In the genomic region with DNA sequence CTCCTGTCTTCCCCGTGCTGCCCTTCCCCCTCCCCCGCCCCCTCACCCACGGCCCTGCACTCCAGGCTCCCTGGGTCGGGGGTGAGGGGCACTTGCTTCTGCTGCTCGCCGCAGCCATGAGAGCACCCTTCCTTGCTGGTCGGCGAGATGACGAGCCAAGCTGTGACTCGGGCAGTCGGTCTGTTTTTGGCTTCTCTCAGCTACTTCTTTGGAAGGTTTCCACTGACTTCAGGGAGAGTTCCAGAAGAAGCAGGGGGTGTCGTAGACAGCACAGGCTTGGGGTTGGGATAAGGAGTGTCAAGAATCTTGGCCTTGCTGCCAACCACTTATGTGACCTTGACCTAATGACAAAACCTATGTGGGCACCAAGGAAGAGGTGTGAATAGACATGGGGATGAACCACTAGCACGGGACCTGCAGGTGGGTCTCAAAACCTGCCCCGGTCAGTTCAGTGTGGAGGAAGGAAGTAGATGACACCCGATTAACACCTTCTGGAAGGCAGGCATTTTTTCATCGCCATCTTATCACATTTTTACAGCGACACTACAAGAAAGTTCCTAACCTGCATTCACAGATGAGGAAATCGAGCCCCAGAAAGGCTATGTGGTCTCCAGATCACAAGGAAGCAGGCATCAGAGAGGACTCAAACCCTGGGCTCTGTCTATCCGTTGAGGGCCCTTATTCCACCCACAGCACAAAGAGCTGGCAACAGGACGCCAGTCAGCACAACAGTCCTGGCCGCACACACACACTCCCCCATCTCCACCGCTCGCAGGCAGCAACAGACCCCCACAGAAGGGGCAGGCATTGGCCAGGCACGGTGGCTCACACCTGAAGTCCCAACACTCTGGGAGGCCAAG, we compare ENCODE assay signal across 13 cellular contexts.
DNase-seq lines count a peak whose midpoint lies in the region; ATAC-seq, FAIRE-seq and TF ChIP-seq lines count a peak whose summit lies in the region.
"Had no signal": no experiment of that assay in that cellular context is flagged by ENCODE, and none has a peak within 500 bp of the region (broad histone marks: within the 10 kb centered on the region; RNA-seq: fewer than 3 reads in every experiment).

No MANE protein-coding gene starts in this region.

- H3K4me3 ChIP-seq in fibroblast of the aortic adventitia (ENCODE audit: low read depth, low read length) = no peak overlapping the region
- no peak overlapping the region for H3K4me3 ChIP-seq in naive thymus-derived CD4-positive, alpha-beta T cell (ENCODE audit: low read length)

- no peak overlapping the region for H3K27ac ChIP-seq in naive thymus-derived CD4-positive, alpha-beta T cell (ENCODE audit: low read depth, low read length)

- H3K4me1 ChIP-seq in naive thymus-derived CD4-positive, alpha-beta T cell (ENCODE audit: control insufficient read depth in 2 of 2, insufficient read depth in 2 of 2, low read length in 2 of 2) = no peaks in the 10 kb centered on the region

- no peaks in the 10 kb centered on the region for H3K36me3 ChIP-seq in naive thymus-derived CD4-positive, alpha-beta T cell (ENCODE audit: control insufficient read depth in 2 of 3, insufficient read depth in 3 of 3, low read length in 3 of 3)

- ATAC-seq in activated naive CD8-positive, alpha-beta T cell treated with anti-CD3 and anti-CD28 coated beads, Interleukin-2, amount 50 U/mL, for 24 hours = no peak
- no peak for ATAC-seq in naive thymus-derived CD4-positive, alpha-beta T cell

- H3K27ac Mint-ChIP-seq in activated naive CD8-positive, alpha-beta T cell = no peak overlapping the region
- H3K27ac Mint-ChIP-seq in activated naive CD8-positive, alpha-beta T cell treated with anti-CD3 and anti-CD28 coated beads, Interleukin-2, amount 50 U/mL, for 24 hours = no peak overlapping the region
- peak overlapping the region in 6 of 9 donors; percentile 9 to 89 (median 32) for H3K27ac Mint-ChIP-seq in naive thymus-derived CD4-positive, alpha-beta T cell

- no peak for TF ChIP-seq CTCF in fibroblast of the aortic adventitia (IDR thresholded peaks at IDR 0.05; ENCODE audit: insufficient read depth, low read length)

- H3K27me3 ChIP-seq in naive thymus-derived CD4-positive, alpha-beta T cell (ENCODE audit: control insufficient read depth in 2 of 2, insufficient read depth in 2 of 2, low read length in 2 of 2) = no peaks in the 10 kb centered on the region

- POLR2A ChIA-PET in naive thymus-derived CD4-positive, alpha-beta T cell (lab: Charles Lee) = no interaction called here

- no peak for DNase-seq in activated naive CD8-positive, alpha-beta T cell treated with anti-CD3 and anti-CD28 coated beads, Interleukin-2, amount 50 U/mL, for 24 hours
- DNase-seq in fibroblast of the aortic adventitia (ENCODE audit: low read depth) (peak; percentile 37), urothelium cell line (ENCODE audit: low spot score) (peak; percentile 64), C1 segment of cervical spinal cord (lab: John Stamatoyannopoulos, UW) (no peak), midbrain (lab: John Stamatoyannopoulos, UW) (no peak)
- no peak for DNase-seq in naive thymus-derived CD4-positive, alpha-beta T cell
- no peak for DNase-seq in activated effector memory CD4-positive, alpha-beta T cell treated with Interleukin-2 at 50 U/mL for 16 hours
- DNase-seq: DND-41, NCI-H187 treated with DMSO at 0.1 percent for 48 hours, OCI-M1 had no signal

- H3K27me3 Mint-ChIP-seq in activated naive CD8-positive, alpha-beta T cell = no peaks in the 10 kb centered on the region
- H3K27me3 Mint-ChIP-seq in activated naive CD8-positive, alpha-beta T cell treated with anti-CD3 and anti-CD28 coated beads, Interleukin-2, amount 50 U/mL, for 24 hours = no peaks in the 10 kb centered on the region
- H3K27me3 Mint-ChIP-seq in naive thymus-derived CD4-positive, alpha-beta T cell = peaks cover 0 to 4% (median 0%) of the 10 kb centered on the region in 5 donors

- no peaks in the 10 kb centered on the region for H3K9me3 Mint-ChIP-seq in activated naive CD8-positive, alpha-beta T cell (ENCODE audit: low read depth)
- no peaks in the 10 kb centered on the region for H3K9me3 Mint-ChIP-seq in activated naive CD8-positive, alpha-beta T cell treated with anti-CD3 and anti-CD28 coated beads, Interleukin-2, amount 50 U/mL, for 24 hours
- H3K9me3 Mint-ChIP-seq in naive thymus-derived CD4-positive, alpha-beta T cell = peaks cover 0 to 5% (median 0%) of the 10 kb centered on the region in 11 donors

- CTCF ChIA-PET in naive thymus-derived CD4-positive, alpha-beta T cell (lab: Charles Lee) = no interaction called here

- no peaks in the 10 kb centered on the region for H3K9me3 ChIP-seq in naive thymus-derived CD4-positive, alpha-beta T cell (ENCODE audit: control insufficient read depth in 2 of 3, low read length in 3 of 3)

- peak; percentile 91 for FAIRE-seq in urothelium cell line (lab: Jason Lieb, UNC)
- FAIRE-seq: HTR-8/SVneo had no signal

- H3K36me3 Mint-ChIP-seq in activated naive CD8-positive, alpha-beta T cell = no peaks in the 10 kb centered on the region
- no peaks in the 10 kb centered on the region for H3K36me3 Mint-ChIP-seq in activated naive CD8-positive, alpha-beta T cell treated with anti-CD3 and anti-CD28 coated beads, Interleukin-2, amount 50 U/mL, for 24 hours (ENCODE audit: low read depth)
- peaks cover 0 to 7% (median 0%) of the 10 kb centered on the region in 5 donors for H3K36me3 Mint-ChIP-seq in naive thymus-derived CD4-positive, alpha-beta T cell
- H3K36me3 Mint-ChIP-seq: brain had no signal

- intact Hi-C loops in naive thymus-derived CD4-positive, alpha-beta T cell (cut with micrococcal nuclease) = no loop called here

- H3K4me3 Mint-ChIP-seq in activated naive CD8-positive, alpha-beta T cell = peak overlapping the region; percentile 6
- H3K4me3 Mint-ChIP-seq in activated naive CD8-positive, alpha-beta T cell treated with anti-CD3 and anti-CD28 coated beads, Interleukin-2, amount 50 U/mL, for 24 hours = no peak overlapping the region
- peak overlapping the region in 3 of 10 donors; percentile 4 to 68 (median 57) for H3K4me3 Mint-ChIP-seq in naive thymus-derived CD4-positive, alpha-beta T cell

- H3K4me1 Mint-ChIP-seq in activated naive CD8-positive, alpha-beta T cell (ENCODE audit: low read depth) = peaks cover 15% of the 10 kb centered on the region
- H3K4me1 Mint-ChIP-seq in activated naive CD8-positive, alpha-beta T cell treated with anti-CD3 and anti-CD28 coated beads, Interleukin-2, amount 50 U/mL, for 24 hours = peaks cover 24% of the 10 kb centered on the region
- H3K4me1 Mint-ChIP-seq in naive thymus-derived CD4-positive, alpha-beta T cell = peaks cover 10 to 51% (median 17%) of the 10 kb centered on the region in 7 donors

Comparison
In these comparisons a context has a peak if more than half of its experiments do, and no peak if none do; other contexts are left out.
1. H3K27ac Mint-ChIP-seq: peak in naive thymus-derived CD4-positive, alpha-beta T cell (6 of 9); none in activated naive CD8-positive, alpha-beta T cell (single experiment) and activated naive CD8-positive, alpha-beta T cell treated with anti-CD3 and anti-CD28 coated beads, Interleukin-2, amount 50 U/mL, for 24 hours (single experiment).
2. DNase-seq: peak in fibroblast of the aortic adventitia (single experiment) and urothelium cell line (single experiment); none in activated naive CD8-positive, alpha-beta T cell treated with anti-CD3 and anti-CD28 coated beads, Interleukin-2, amount 50 U/mL, for 24 hours (single experiment), naive thymus-derived CD4-positive, alpha-beta T cell (0 of 9), C1 segment of cervical spinal cord (0 of 14), activated effector memory CD4-positive, alpha-beta T cell treated with Interleukin-2 at 50 U/mL for 16 hours (single experiment) and midbrain (single experiment).